Comparison of ENCODE assay signal across 8 cellular contexts in the genomic region with DNA sequence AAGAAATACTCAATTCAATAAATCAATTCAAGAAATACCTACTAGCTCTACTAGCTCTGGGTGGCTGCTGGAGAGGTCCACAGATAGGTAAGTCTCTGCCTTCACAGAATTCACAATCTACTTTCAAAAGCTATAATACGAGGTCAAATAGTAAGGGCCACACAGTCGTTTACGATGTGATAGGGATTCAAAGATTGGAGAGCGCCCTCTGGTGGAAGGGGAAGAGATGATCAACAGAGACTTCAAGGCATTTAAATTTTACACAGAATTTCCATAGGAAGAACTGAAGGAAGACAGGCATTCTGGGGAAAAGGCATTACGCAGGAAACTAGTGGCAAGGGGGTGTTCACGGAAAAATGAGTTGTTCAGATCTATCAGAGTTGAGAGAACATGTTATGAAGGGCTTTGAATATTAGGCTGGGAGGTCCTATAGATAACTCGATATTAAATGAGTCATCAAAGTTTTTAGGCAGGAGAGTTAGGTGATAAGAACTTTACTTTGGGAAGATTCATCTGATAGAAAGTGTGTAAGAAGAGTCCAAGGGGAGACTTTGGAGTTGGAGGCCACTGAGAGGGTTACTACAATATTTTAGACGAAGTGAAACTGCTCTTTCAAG.
DNase-seq lines count a peak whose midpoint lies in the region; ATAC-seq, FAIRE-seq and TF ChIP-seq lines count a peak whose summit lies in the region.

No MANE protein-coding gene starts in this region.

- TF ChIP-seq CTCF in GM13976 (IDR thresholded peaks at IDR 0.05; ENCODE audit: borderline replicate concordance, control extremely low read depth, extremely low read depth, insufficient read depth, missing control alignments): peak; percentile 74
- TF ChIP-seq CTCF in right lobe of liver (IDR thresholded peaks at IDR 0.05): peak; percentile 67 to 78 (median 72)

- H3K27ac ChIP-seq in right lobe of liver: no peak overlapping the region

- in situ Hi-C loops in GM13976 (cut with MboI; ENCODE audit: low sequenced_read_pairs, unreplicated experiment): no loop called here

- no peaks in the 10 kb centered on the region for H3K27me3 ChIP-seq in right lobe of liver

- no peak overlapping the region for H3K4me3 ChIP-seq in right lobe of liver

- ATAC-seq in right lobe of liver (peak; percentile 74 to 82 (median 76)), GM18867 (IDR thresholded peaks at IDR 0.05; ENCODE audit: unreplicated experiment) (no peak)

- peak; percentile 89 for FAIRE-seq in A204.1 (lab: Jason Lieb, UNC)

- H3K4me1 ChIP-seq in right lobe of liver: no peaks in the 10 kb centered on the region

- DNase-seq in GM13976 (ENCODE audit: low spot score) (peak; percentile 43), NCI-H2227 treated with DMSO at 0.1 percent for 48 hours (lab: John Stamatoyannopoulos, UW) (peak; percentile 9), cerebellar cortex (ENCODE audit: low spot score) (peak; percentile 59), right lobe of liver (peak in 1 of 3 donors; percentile 60)
- peak; percentile 2 to 36 (median 20) for DNase-seq in activated CD4-positive, CD25-positive, alpha-beta regulatory T cell (lab: John Stamatoyannopoulos, UW)
- DNase-seq in stimulated activated CD8-positive, alpha-beta memory T cell treated with anti-CD3 and anti-CD28 coated beads, Interleukin-2, amount 100 ng/mL, for 1 hour (ENCODE audit: low read depth in 2 of 2): peak; percentile 9 to 14

- intact Hi-C loops in right lobe of liver (cut with DNase I): no loop called here

- no peaks in the 10 kb centered on the region for H3K9me3 ChIP-seq in right lobe of liver

- 18% methylated on average over 8 of the region's 8 CpGs for WGBS in right lobe of liver (ENCODE audit: insufficient coverage, low coverage, low lambda C conversion rate, missing lambda C conversion rate)

- no peaks in the 10 kb centered on the region for H3K36me3 ChIP-seq in right lobe of liver

- no peak for TF ChIP-seq POLR2A in right lobe of liver (IDR thresholded peaks at IDR 0.05)
